ENCODE assay signal across 1 cellular context in genomic region chr2:219207884-219208740, GRCh38.
A peak's percentile ranks its signal among the peaks of the same experiment; 100 is the strongest.
TF ChIP-seq lines count a peak whose summit lies in the region.

No MANE protein-coding gene starts in this region.

TF ChIP-seq in HepG2, 621 proteins besides CTCF, POLR2A, EP300 and RAD21 (continued from another document and continues in another):
- peak; percentile 56 for TF ChIP-seq ZGPAT (CRISPR knock-in tag; IDR thresholded peaks at IDR 0.05)
- 0 out of 2 replicates have a peak, but pooled peaks have one; percentile 36 for TF ChIP-seq WIZ (CRISPR knock-in tag; IDR thresholded peaks at IDR 0.05)
- peak; percentile 45; the same call in 1 of the 2 replicates for TF ChIP-seq AHDC1 (CRISPR knock-in tag; IDR thresholded peaks at IDR 0.05; ENCODE audit: borderline replicate concordance)
- TF ChIP-seq FOSL2 (CRISPR knock-in tag; IDR thresholded peaks at IDR 0.05): peak; percentile 46; the same call in 1 of the 2 replicates
- peak; percentile 54; the same call in 1 of the 2 replicates for TF ChIP-seq TFDP1 (CRISPR knock-in tag; IDR thresholded peaks at IDR 0.05; ENCODE audit: borderline replicate concordance)
- no peak for TF ChIP-seq ZKSCAN5 (CRISPR knock-in tag; IDR thresholded peaks at IDR 0.05)
- 0 out of 2 replicates have a peak, but pooled peaks have one; percentile 44 for TF ChIP-seq ZBTB3 (CRISPR knock-in tag; IDR thresholded peaks at IDR 0.05; ENCODE audit: borderline replicate concordance, low read depth)
- no peak for TF ChIP-seq IKZF1 (IDR thresholded peaks at IDR 0.05)
- no peak for TF ChIP-seq ZBTB49 (CRISPR knock-in tag; IDR thresholded peaks at IDR 0.05; ENCODE audit: borderline replicate concordance)
- peak; percentile 84 for TF ChIP-seq ZNF331 (CRISPR knock-in tag; IDR thresholded peaks at IDR 0.05)
- TF ChIP-seq HOMEZ (CRISPR knock-in tag; IDR thresholded peaks at IDR 0.05; ENCODE audit: low read depth): peak; percentile 88; the same call in 1 of the 2 replicates
- TF ChIP-seq NONO (IDR thresholded peaks at IDR 0.05): no peak
- peak; percentile 95 for TF ChIP-seq NONO (CRISPR knock-in tag; conservative IDR thresholded peaks at IDR 0.05)
- peak; percentile 94 for TF ChIP-seq HDAC2 (CRISPR knock-in tag; IDR thresholded peaks at IDR 0.05)
- TF ChIP-seq NR2C2 (CRISPR knock-in tag; IDR thresholded peaks at IDR 0.05; ENCODE audit: borderline replicate concordance): 0 out of 2 replicates have a peak, but pooled peaks have one; percentile 38
- TF ChIP-seq NCOA2 (CRISPR knock-in tag; IDR thresholded peaks at IDR 0.05): peak; percentile 75
- TF ChIP-seq DDIT3 (CRISPR knock-in tag; IDR thresholded peaks at IDR 0.05): no peak
- TF ChIP-seq SNAPC4 (CRISPR knock-in tag; IDR thresholded peaks at IDR 0.05): no peak
- TF ChIP-seq ZNF496 (CRISPR knock-in tag; IDR thresholded peaks at IDR 0.05; ENCODE audit: insufficient replicate concordance): no peak
- TF ChIP-seq SATB2 (CRISPR knock-in tag; IDR thresholded peaks at IDR 0.05): no peak
- no peak for TF ChIP-seq CENPT (CRISPR knock-in tag; IDR thresholded peaks at IDR 0.05; ENCODE audit: low read depth)
- peak; percentile 68; the same call in 1 of the 2 replicates for TF ChIP-seq ZC3H13 (CRISPR knock-in tag; IDR thresholded peaks at IDR 0.05)
- peak; percentile 82; the same call in 1 of the 2 replicates for TF ChIP-seq RXRA (CRISPR knock-in tag; IDR thresholded peaks at IDR 0.05)
- peak; percentile 62; the same call in 1 of the 2 replicates for TF ChIP-seq ZNF609 (CRISPR knock-in tag; IDR thresholded peaks at IDR 0.05; ENCODE audit: borderline replicate concordance)
- TF ChIP-seq JUND (CRISPR knock-in tag; IDR thresholded peaks at IDR 0.05): peak; percentile 53; the same call in 1 of the 2 replicates
- no peak for TF ChIP-seq KLF15 (CRISPR knock-in tag; IDR thresholded peaks at IDR 0.05; ENCODE audit: borderline replicate concordance)
- peak; percentile 43; the same call in 1 of the 2 replicates for TF ChIP-seq ZNF180 (CRISPR knock-in tag; IDR thresholded peaks at IDR 0.05; ENCODE audit: borderline replicate concordance, low read depth)
- peak; percentile 83 for TF ChIP-seq PHF5A (CRISPR knock-in tag; IDR thresholded peaks at IDR 0.05; ENCODE audit: low read depth, unreplicated experiment)
- TF ChIP-seq HNF4A (CRISPR knock-in tag; IDR thresholded peaks at IDR 0.05): peak; percentile 98
- TF ChIP-seq RFX1 (IDR thresholded peaks at IDR 0.05): no peak
- TF ChIP-seq ZNF768 (CRISPR knock-in tag; IDR thresholded peaks at IDR 0.05): peak; percentile 7; the same call in 1 of the 2 replicates
- TF ChIP-seq FOXO1 (CRISPR knock-in tag; IDR thresholded peaks at IDR 0.05): peak; percentile 91
- no peak; the same call in 1 of the 2 replicates for TF ChIP-seq MBD4 (IDR thresholded peaks at IDR 0.05; ENCODE audit: borderline replicate concordance, low read length)
- no peak for TF ChIP-seq MYNN (CRISPR knock-in tag; IDR thresholded peaks at IDR 0.05; ENCODE audit: low read depth)
- peak; percentile 46; the same call in 1 of the 2 replicates for TF ChIP-seq SMC3 (IDR thresholded peaks at IDR 0.05; ENCODE audit: low read length)
- peak; percentile 23 for TF ChIP-seq ZNF136 (CRISPR knock-in tag; IDR thresholded peaks at IDR 0.05; ENCODE audit: low read depth)
